ENCODE assay signal across 1 cellular context in the genomic region with DNA sequence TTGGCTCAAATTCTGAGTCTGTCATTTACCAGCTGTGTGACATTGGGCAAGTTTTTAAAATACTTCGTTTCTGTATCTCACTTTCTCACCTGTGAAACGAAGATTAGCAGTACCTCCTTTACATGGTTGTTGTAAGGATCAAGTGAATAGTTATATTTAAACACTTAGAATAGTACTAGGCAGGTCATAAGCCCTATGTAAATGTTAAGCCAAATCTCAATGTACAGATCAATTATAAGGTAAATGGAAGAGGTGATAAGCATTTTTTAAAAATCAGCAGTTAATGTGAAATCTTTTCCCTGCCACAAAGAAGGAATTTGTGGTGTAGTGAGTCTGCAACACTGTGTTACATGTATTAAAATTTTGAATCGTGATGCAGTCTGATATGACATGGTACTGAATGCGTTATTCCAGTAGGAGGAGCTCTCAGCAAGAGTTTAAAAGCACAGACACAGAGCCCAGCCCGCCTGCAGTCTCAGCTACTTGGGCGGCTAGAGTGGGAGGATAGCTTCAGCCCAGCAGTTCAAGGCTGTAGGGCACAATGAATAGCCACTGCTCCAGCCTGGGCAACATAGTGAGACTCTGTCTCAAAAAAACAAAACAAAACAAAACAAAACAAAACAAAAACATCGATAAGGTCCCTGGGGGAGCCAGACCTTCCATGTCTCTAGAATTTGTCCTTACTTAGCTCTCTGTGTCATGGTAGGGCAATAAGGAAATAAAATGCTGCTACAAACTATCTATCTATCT.
TF ChIP-seq lines count a peak whose summit lies in the region.

No MANE protein-coding gene starts in this region.

TF ChIP-seq in K562, 482 proteins besides CTCF, POLR2A, EP300 and RAD21 (continued from another document and continues in another):
- TF ChIP-seq HDGF (IDR thresholded peaks at IDR 0.05): peak; percentile 73; the same call in 1 of the 2 replicates
- no peak for TF ChIP-seq ZC3H11A (IDR thresholded peaks at IDR 0.05; ENCODE audit: low read depth, low read length)
- no peak for TF ChIP-seq TARDBP (IDR thresholded peaks at IDR 0.05)
- TF ChIP-seq YBX1 (IDR thresholded peaks at IDR 0.05): no peak
- TF ChIP-seq, protein P1, sequence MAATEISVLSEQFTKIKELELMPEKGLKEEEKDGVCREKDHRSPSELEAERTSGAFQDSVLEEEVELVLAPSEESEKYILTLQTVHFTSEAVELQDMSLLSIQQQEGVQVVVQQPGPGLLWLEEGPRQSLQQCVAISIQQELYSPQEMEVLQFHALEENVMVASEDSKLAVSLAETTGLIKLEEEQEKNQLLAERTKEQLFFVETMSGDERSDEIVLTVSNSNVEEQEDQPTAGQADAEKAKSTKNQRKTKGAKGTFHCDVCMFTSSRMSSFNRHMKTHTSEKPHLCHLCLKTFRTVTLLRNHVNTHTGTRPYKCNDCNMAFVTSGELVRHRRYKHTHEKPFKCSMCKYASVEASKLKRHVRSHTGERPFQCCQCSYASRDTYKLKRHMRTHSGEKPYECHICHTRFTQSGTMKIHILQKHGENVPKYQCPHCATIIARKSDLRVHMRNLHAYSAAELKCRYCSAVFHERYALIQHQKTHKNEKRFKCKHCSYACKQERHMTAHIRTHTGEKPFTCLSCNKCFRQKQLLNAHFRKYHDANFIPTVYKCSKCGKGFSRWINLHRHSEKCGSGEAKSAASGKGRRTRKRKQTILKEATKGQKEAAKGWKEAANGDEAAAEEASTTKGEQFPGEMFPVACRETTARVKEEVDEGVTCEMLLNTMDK (IDR thresholded peaks at IDR 0.05; ENCODE audit: borderline replicate concordance, insufficient read depth, low read depth, low read length, poor library complexity, severe bottlenecking): no peak
- TF ChIP-seq, protein P2, sequence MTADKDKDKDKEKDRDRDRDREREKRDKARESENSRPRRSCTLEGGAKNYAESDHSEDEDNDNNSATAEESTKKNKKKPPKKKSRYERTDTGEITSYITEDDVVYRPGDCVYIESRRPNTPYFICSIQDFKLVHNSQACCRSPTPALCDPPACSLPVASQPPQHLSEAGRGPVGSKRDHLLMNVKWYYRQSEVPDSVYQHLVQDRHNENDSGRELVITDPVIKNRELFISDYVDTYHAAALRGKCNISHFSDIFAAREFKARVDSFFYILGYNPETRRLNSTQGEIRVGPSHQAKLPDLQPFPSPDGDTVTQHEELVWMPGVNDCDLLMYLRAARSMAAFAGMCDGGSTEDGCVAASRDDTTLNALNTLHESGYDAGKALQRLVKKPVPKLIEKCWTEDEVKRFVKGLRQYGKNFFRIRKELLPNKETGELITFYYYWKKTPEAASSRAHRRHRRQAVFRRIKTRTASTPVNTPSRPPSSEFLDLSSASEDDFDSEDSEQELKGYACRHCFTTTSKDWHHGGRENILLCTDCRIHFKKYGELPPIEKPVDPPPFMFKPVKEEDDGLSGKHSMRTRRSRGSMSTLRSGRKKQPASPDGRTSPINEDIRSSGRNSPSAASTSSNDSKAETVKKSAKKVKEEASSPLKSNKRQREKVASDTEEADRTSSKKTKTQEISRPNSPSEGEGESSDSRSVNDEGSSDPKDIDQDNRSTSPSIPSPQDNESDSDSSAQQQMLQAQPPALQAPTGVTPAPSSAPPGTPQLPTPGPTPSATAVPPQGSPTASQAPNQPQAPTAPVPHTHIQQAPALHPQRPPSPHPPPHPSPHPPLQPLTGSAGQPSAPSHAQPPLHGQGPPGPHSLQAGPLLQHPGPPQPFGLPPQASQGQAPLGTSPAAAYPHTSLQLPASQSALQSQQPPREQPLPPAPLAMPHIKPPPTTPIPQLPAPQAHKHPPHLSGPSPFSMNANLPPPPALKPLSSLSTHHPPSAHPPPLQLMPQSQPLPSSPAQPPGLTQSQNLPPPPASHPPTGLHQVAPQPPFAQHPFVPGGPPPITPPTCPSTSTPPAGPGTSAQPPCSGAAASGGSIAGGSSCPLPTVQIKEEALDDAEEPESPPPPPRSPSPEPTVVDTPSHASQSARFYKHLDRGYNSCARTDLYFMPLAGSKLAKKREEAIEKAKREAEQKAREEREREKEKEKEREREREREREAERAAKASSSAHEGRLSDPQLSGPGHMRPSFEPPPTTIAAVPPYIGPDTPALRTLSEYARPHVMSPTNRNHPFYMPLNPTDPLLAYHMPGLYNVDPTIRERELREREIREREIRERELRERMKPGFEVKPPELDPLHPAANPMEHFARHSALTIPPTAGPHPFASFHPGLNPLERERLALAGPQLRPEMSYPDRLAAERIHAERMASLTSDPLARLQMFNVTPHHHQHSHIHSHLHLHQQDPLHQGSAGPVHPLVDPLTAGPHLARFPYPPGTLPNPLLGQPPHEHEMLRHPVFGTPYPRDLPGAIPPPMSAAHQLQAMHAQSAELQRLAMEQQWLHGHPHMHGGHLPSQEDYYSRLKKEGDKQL (CRISPR knock-in tag; IDR thresholded peaks at IDR 0.05; ENCODE audit: borderline replicate concordance): no peak
- TF ChIP-seq CC2D1A (IDR thresholded peaks at IDR 0.05): 0 out of 2 replicates have a peak, but pooled peaks have one; percentile 12
- no peak for TF ChIP-seq PHF8 (IDR thresholded peaks at IDR 0.05; ENCODE audit: borderline replicate concordance, low read length)
- TF ChIP-seq KDM4B (IDR thresholded peaks at IDR 0.05; ENCODE audit: borderline replicate concordance in 2 of 2, low read depth in 1 of 2): no peak
- TF ChIP-seq, protein P3, sequence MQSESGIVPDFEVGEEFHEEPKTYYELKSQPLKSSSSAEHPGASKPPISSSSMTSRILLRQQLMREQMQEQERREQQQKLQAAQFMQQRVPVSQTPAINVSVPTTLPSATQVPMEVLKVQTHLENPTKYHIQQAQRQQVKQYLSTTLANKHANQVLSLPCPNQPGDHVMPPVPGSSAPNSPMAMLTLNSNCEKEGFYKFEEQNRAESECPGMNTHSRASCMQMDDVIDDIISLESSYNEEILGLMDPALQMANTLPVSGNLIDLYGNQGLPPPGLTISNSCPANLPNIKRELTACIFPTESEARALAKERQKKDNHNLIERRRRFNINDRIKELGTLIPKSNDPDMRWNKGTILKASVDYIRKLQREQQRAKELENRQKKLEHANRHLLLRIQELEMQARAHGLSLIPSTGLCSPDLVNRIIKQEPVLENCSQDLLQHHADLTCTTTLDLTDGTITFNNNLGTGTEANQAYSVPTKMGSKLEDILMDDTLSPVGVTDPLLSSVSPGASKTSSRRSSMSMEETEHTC (IDR thresholded peaks at IDR 0.05): no peak
- TF ChIP-seq, protein P4, sequence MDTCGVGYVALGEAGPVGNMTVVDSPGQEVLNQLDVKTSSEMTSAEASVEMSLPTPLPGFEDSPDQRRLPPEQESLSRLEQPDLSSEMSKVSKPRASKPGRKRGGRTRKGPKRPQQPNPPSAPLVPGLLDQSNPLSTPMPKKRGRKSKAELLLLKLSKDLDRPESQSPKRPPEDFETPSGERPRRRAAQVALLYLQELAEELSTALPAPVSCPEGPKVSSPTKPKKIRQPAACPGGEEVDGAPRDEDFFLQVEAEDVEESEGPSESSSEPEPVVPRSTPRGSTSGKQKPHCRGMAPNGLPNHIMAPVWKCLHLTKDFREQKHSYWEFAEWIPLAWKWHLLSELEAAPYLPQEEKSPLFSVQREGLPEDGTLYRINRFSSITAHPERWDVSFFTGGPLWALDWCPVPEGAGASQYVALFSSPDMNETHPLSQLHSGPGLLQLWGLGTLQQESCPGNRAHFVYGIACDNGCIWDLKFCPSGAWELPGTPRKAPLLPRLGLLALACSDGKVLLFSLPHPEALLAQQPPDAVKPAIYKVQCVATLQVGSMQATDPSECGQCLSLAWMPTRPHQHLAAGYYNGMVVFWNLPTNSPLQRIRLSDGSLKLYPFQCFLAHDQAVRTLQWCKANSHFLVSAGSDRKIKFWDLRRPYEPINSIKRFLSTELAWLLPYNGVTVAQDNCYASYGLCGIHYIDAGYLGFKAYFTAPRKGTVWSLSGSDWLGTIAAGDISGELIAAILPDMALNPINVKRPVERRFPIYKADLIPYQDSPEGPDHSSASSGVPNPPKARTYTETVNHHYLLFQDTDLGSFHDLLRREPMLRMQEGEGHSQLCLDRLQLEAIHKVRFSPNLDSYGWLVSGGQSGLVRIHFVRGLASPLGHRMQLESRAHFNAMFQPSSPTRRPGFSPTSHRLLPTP (IDR thresholded peaks at IDR 0.05; ENCODE audit: borderline replicate concordance, extremely low read depth, insufficient read length): no peak
- TF ChIP-seq, protein P5, sequence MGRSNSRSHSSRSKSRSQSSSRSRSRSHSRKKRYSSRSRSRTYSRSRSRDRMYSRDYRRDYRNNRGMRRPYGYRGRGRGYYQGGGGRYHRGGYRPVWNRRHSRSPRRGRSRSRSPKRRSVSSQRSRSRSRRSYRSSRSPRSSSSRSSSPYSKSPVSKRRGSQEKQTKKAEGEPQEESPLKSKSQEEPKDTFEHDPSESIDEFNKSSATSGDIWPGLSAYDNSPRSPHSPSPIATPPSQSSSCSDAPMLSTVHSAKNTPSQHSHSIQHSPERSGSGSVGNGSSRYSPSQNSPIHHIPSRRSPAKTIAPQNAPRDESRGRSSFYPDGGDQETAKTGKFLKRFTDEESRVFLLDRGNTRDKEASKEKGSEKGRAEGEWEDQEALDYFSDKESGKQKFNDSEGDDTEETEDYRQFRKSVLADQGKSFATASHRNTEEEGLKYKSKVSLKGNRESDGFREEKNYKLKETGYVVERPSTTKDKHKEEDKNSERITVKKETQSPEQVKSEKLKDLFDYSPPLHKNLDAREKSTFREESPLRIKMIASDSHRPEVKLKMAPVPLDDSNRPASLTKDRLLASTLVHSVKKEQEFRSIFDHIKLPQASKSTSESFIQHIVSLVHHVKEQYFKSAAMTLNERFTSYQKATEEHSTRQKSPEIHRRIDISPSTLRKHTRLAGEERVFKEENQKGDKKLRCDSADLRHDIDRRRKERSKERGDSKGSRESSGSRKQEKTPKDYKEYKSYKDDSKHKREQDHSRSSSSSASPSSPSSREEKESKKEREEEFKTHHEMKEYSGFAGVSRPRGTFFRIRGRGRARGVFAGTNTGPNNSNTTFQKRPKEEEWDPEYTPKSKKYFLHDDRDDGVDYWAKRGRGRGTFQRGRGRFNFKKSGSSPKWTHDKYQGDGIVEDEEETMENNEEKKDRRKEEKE (IDR thresholded peaks at IDR 0.05; ENCODE audit: borderline replicate concordance in 1 of 2, control insufficient read depth in 1 of 2, low read depth in 2 of 2, low read length in 1 of 2): no peak
- 0 out of 2 replicates have a peak, but pooled peaks have one; percentile 32 for TF ChIP-seq CTBP1 (IDR thresholded peaks at IDR 0.05; ENCODE audit: borderline replicate concordance)
- no peak for TF ChIP-seq ILK (tag; IDR thresholded peaks at IDR 0.05; ENCODE audit: borderline replicate concordance, low read depth)
- TF ChIP-seq NCOA1 (IDR thresholded peaks at IDR 0.05; ENCODE audit: low read depth): no peak
- peak; percentile 47; the same call in 1 of the 2 replicates for TF ChIP-seq ZNF583 (CRISPR knock-in tag; IDR thresholded peaks at IDR 0.05)
- no peak for TF ChIP-seq ATF7 (IDR thresholded peaks at IDR 0.05)
- TF ChIP-seq ZFP36 (IDR thresholded peaks at IDR 0.05; ENCODE audit: low read depth, low read length, partially characterized antibody): no peak
- TF ChIP-seq, protein P6, sequence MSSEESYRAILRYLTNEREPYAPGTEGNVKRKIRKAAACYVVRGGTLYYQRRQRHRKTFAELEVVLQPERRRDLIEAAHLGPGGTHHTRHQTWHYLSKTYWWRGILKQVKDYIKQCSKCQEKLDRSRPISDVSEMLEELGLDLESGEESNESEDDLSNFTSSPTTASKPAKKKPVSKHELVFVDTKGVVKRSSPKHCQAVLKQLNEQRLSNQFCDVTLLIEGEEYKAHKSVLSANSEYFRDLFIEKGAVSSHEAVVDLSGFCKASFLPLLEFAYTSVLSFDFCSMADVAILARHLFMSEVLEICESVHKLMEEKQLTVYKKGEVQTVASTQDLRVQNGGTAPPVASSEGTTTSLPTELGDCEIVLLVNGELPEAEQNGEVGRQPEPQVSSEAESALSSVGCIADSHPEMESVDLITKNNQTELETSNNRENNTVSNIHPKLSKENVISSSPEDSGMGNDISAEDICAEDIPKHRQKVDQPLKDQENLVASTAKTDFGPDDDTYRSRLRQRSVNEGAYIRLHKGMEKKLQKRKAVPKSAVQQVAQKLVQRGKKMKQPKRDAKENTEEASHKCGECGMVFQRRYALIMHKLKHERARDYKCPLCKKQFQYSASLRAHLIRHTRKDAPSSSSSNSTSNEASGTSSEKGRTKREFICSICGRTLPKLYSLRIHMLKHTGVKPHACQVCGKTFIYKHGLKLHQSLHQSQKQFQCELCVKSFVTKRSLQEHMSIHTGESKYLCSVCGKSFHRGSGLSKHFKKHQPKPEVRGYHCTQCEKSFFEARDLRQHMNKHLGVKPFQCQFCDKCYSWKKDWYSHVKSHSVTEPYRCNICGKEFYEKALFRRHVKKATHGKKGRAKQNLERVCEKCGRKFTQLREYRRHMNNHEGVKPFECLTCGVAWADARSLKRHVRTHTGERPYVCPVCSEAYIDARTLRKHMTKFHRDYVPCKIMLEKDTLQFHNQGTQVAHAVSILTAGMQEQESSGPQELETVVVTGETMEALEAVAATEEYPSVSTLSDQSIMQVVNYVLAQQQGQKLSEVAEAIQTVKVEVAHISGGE (CRISPR knock-in tag; IDR thresholded peaks at IDR 0.05): no peak
- TF ChIP-seq CSDE1 (IDR thresholded peaks at IDR 0.05): no peak
- no peak for TF ChIP-seq HMGN3 (IDR thresholded peaks at IDR 0.05; ENCODE audit: borderline replicate concordance, extremely low read depth, insufficient read length, low read depth, low read length)
- TF ChIP-seq SMARCA5 (IDR thresholded peaks at IDR 0.05): peak; percentile 39; the same call in 1 of the 2 replicates
- no peak for TF ChIP-seq TCF3 (CRISPR knock-in tag; IDR thresholded peaks at IDR 0.05)
- TF ChIP-seq, protein P7, sequence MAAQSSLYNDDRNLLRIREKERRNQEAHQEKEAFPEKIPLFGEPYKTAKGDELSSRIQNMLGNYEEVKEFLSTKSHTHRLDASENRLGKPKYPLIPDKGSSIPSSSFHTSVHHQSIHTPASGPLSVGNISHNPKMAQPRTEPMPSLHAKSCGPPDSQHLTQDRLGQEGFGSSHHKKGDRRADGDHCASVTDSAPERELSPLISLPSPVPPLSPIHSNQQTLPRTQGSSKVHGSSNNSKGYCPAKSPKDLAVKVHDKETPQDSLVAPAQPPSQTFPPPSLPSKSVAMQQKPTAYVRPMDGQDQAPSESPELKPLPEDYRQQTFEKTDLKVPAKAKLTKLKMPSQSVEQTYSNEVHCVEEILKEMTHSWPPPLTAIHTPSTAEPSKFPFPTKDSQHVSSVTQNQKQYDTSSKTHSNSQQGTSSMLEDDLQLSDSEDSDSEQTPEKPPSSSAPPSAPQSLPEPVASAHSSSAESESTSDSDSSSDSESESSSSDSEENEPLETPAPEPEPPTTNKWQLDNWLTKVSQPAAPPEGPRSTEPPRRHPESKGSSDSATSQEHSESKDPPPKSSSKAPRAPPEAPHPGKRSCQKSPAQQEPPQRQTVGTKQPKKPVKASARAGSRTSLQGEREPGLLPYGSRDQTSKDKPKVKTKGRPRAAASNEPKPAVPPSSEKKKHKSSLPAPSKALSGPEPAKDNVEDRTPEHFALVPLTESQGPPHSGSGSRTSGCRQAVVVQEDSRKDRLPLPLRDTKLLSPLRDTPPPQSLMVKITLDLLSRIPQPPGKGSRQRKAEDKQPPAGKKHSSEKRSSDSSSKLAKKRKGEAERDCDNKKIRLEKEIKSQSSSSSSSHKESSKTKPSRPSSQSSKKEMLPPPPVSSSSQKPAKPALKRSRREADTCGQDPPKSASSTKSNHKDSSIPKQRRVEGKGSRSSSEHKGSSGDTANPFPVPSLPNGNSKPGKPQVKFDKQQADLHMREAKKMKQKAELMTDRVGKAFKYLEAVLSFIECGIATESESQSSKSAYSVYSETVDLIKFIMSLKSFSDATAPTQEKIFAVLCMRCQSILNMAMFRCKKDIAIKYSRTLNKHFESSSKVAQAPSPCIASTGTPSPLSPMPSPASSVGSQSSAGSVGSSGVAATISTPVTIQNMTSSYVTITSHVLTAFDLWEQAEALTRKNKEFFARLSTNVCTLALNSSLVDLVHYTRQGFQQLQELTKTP (IDR thresholded peaks at IDR 0.05; ENCODE audit: low read depth in 1 of 2, partially characterized antibody in 2 of 2): no peak
- TF ChIP-seq, protein P8, sequence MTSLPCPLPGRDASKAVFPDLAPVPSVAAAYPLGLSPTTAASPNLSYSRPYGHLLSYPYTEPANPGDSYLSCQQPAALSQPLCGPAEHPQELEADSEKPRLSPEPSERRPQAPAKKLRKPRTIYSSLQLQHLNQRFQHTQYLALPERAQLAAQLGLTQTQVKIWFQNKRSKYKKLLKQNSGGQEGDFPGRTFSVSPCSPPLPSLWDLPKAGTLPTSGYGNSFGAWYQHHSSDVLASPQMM (CRISPR knock-in tag; IDR thresholded peaks at IDR 0.05): no peak
